In genomic region chr18:12246849-12247808, GRCh38 we compare ENCODE assay signal across 11 cellular contexts. TPM values are rescaled to one million over a fixed set of nuclear protein-coding genes. Genes with fewer than 3 reads are reported as not detected.
A peak's percentile ranks its signal among the peaks of the same experiment; 100 is the strongest.
DNase-seq lines count a peak whose midpoint lies in the region; TF ChIP-seq lines count a peak whose summit lies in the region.
"Had no signal": no experiment of that assay in that cellular context is flagged by ENCODE, and none has a peak within 500 bp of the region (broad histone marks: within the 10 kb centered on the region; RNA-seq: fewer than 3 reads in every experiment).

No MANE protein-coding gene starts in this region.

- H3K9me2 ChIP-seq in Karpas-422 (replicated peaks; ENCODE audit: insufficient read depth, low read length) = no peaks in the 10 kb centered on the region

- no peak overlapping the region for H2BK120ac ChIP-seq in mesendoderm (ENCODE audit: low read depth, low read length)

- no peaks in the 10 kb centered on the region for H3K9me3 ChIP-seq in Karpas-422 (ENCODE audit: low read length)
- H3K9me3 ChIP-seq in colonic mucosa = no peaks in the 10 kb centered on the region

- peak; percentile 29 for DNase-seq in ELR (ENCODE audit: low read depth)
- DNase-seq in Karpas-422 = peak; percentile 63
- DNase-seq in ecto neural progenitor cell (ENCODE audit: low spot score) = peak; percentile 74
- peak; percentile 78 for DNase-seq in mesendoderm
- DNase-seq in colonic mucosa = no peak
- no peak for DNase-seq in NCI-H526 treated with DMSO at 0.1 percent for 48 hours (lab: John Stamatoyannopoulos, UW)
- DNase-seq in NCI-H2081 (lab: John Stamatoyannopoulos, UW) = no peak
- no peak for DNase-seq in NCI-H1092 treated with DMSO at 0.1 percent for 48 hours (lab: John Stamatoyannopoulos, UW)
- DNase-seq: activated CD4-positive, alpha-beta T cell treated with anti-CD3 and anti-CD28 coated beads for 1 hour; activated naive CD8-positive, alpha-beta T cell treated with anti-CD3 and anti-CD28 coated beads, Interleukin-2, amount 10 ng/mL, durations not matched to agents 7 days and 5 days; PC-9 had no signal

- no peaks in the 10 kb centered on the region for H3K79me1 ChIP-seq in mesendoderm (ENCODE audit: low read length)

- H3K79me2 ChIP-seq in Karpas-422 (ENCODE audit: low read length) (no peaks in the 10 kb centered on the region), mesendoderm (ENCODE audit: control insufficient read depth, insufficient read depth, low read length) (no peaks in the 10 kb centered on the region)

- H3K56ac ChIP-seq in mesendoderm (ENCODE audit: low read length) = no peak overlapping the region

- no peak overlapping the region for H3K27ac ChIP-seq in Karpas-422 (ENCODE audit: low read length)
- H3K27ac ChIP-seq in mesendoderm (ENCODE audit: low read depth, low read length) = no peak overlapping the region
- no peak overlapping the region for H3K27ac ChIP-seq in colonic mucosa
- H3K27ac ChIP-seq: PC-9 had no signal

- no peak for TF ChIP-seq CTCF in colonic mucosa (IDR thresholded peaks at IDR 0.05)

- H3K36me3 ChIP-seq in Karpas-422 (ENCODE audit: insufficient read depth, low read length) (no peaks in the 10 kb centered on the region), mesendoderm (ENCODE audit: control insufficient read depth, insufficient read depth, low read length) (no peaks in the 10 kb centered on the region), colonic mucosa (no peaks in the 10 kb centered on the region)

- H3K4me3 ChIP-seq in Karpas-422 (ENCODE audit: low read length) (no peak overlapping the region), mesendoderm (ENCODE audit: low read length) (no peak overlapping the region), colonic mucosa (no peak overlapping the region)
- H3K4me3 ChIP-seq: PC-9 had no signal

- intact Hi-C loops in colonic mucosa (cut with DNase I) = no loop called here

- H3K4me1 ChIP-seq in Karpas-422 (ENCODE audit: low read length) = no peaks in the 10 kb centered on the region
- no peaks in the 10 kb centered on the region for H3K4me1 ChIP-seq in mesendoderm (ENCODE audit: control insufficient read depth, low read depth, low read length)
- H3K4me1 ChIP-seq in colonic mucosa = no peaks in the 10 kb centered on the region

- H3K18ac ChIP-seq in mesendoderm (ENCODE audit: low read length) = no peak overlapping the region

- H2AFZ ChIP-seq in Karpas-422 (ENCODE audit: low read length) = no peak overlapping the region
- H2AFZ ChIP-seq: PC-9 had no signal

- H3K23ac ChIP-seq in mesendoderm (ENCODE audit: low read length) = peak overlapping the region; percentile 37

- no peak overlapping the region for H2BK15ac ChIP-seq in mesendoderm (replicated peaks; ENCODE audit: low read depth)

- H2BK5ac ChIP-seq in mesendoderm (ENCODE audit: low read length) = no peak overlapping the region

- H4K5ac ChIP-seq in mesendoderm (ENCODE audit: low read length) = no peak overlapping the region

- no CpG with 5 or more reads among the region's 32 CpGs for WGBS in mesendoderm (ENCODE audit: extremely low coverage, insufficient coverage, low lambda C conversion rate)

- H3K4ac ChIP-seq in mesendoderm (ENCODE audit: low read depth, low read length) = no peak overlapping the region

- H3K4me2 ChIP-seq in Karpas-422 (ENCODE audit: low read depth, low read length, poor library complexity, severe bottlenecking) (no peak overlapping the region), mesendoderm (ENCODE audit: low read length) (no peak overlapping the region)
- H3K4me2 ChIP-seq: PC-9 had no signal

- H4K20me1 ChIP-seq in Karpas-422 (ENCODE audit: insufficient read depth, low read depth, low read length) = no peaks in the 10 kb centered on the region

- no peaks in the 10 kb centered on the region for H3K27me3 ChIP-seq in Karpas-422 (ENCODE audit: low read length)
- peaks cover 2% of the 10 kb centered on the region for H3K27me3 ChIP-seq in mesendoderm (ENCODE audit: insufficient read depth, low read length, poor library complexity)
- no peaks in the 10 kb centered on the region for H3K27me3 ChIP-seq in colonic mucosa

- no peak overlapping the region for H4K8ac ChIP-seq in mesendoderm (ENCODE audit: low read depth, low read length)

- H2AK5ac ChIP-seq in mesendoderm (ENCODE audit: low read length) = no peak overlapping the region

- H3K9ac ChIP-seq in Karpas-422 (ENCODE audit: low read length) (no peak overlapping the region), mesendoderm (ENCODE audit: low read length) (no peak overlapping the region), colonic mucosa (ENCODE audit: low read depth in 2 of 2, low read length in 2 of 2) (no peak overlapping the region)

RNA-seq across cellular contexts. Expression of gene CIDEA, which starts 7.0 kb away (rescaled TPM):
- total RNA-seq in Karpas-422 (2014; rRNA removed; shearing (Covaris generic); ENCODE audit: low replicate concordance) = not detected in 2 replicates
- polyA plus RNA-seq in mesendoderm (2013, experiment 1 of 2) = 0.46 TPM
- polyA plus RNA-seq in mesendoderm (2013, experiment 2 of 2) = 0.42 TPM
- not detected for total RNA-seq in colonic mucosa
- total RNA-seq: activated naive CD8-positive, alpha-beta T cell treated with anti-CD3 and anti-CD28 coated beads, Interleukin-2, amount 10 ng/mL, durations not matched to agents 7 days and 5 days; PC-9 had no signal

Comparison
In these comparisons a context has a peak if more than half of its experiments do, and no peak if none do; other contexts are left out.
1. DNase-seq: peak in ELR (single experiment), Karpas-422 (single experiment), ecto neural progenitor cell (single experiment) and mesendoderm (single experiment); none in colonic mucosa (single experiment), NCI-H526 treated with DMSO at 0.1 percent for 48 hours (single experiment), NCI-H2081 (0 of 2) and NCI-H1092 treated with DMSO at 0.1 percent for 48 hours (single experiment).